7 cellular contexts compared by ENCODE assay signal in genomic region chr19:11848594-11849263, GRCh38. TPM values are rescaled to one million over a fixed set of nuclear protein-coding genes. Genes with fewer than 3 reads are reported as not detected.
DNase-seq lines count a peak whose midpoint lies in the region; ATAC-seq and TF ChIP-seq lines count a peak whose summit lies in the region.

TSS of gene ZNF439 (plus strand) at chr19:11848726. CDS start at chr19:11848868, 142 bp downstream.

- TF ChIP-seq CTCF in Peyer's patch (IDR thresholded peaks at IDR 0.05) (no peak), fibroblast of pulmonary artery (IDR thresholded peaks at IDR 0.05; ENCODE audit: low read length, missing control alignments) (no peak), neural cell (IDR thresholded peaks at IDR 0.05; ENCODE audit: poor library complexity, severe bottlenecking) (no peak)

- peaks cover 0 to 7% (median 0%) of the 10 kb centered on the region in 4 donors for H3K4me1 ChIP-seq in Peyer's patch

- H3K79me2 ChIP-seq in neural cell (replicated peaks; ENCODE audit: insufficient read depth, low read length) = no peaks in the 10 kb centered on the region

- TF ChIP-seq EP300 in neural cell (conservative IDR thresholded peaks at IDR 0.05; ENCODE audit: poor library complexity, severe bottlenecking) = no peak

- peaks cover 45% of the 10 kb centered on the region for H3K9me3 Mint-ChIP-seq in activated T-helper 2 cell treated with anti-CD3 and anti-CD28 coated beads, Interferon-gamma antibody, Interleukin-2, Interleukin-4, amounts not matched to agents 10 μg/mL and 5 μg/mL and 100 μg/mL, durations not matched to agents 14 hours and 24 hours and 36 hours

- H3K27ac Mint-ChIP-seq in activated T-helper 2 cell treated with anti-CD3 and anti-CD28 coated beads, Interferon-gamma antibody, Interleukin-2, Interleukin-4, amounts not matched to agents 10 μg/mL and 5 μg/mL and 100 μg/mL, durations not matched to agents 14 hours and 24 hours and 36 hours = peak within 1 kb of the TSS; percentile 59

- H3K4me3 Mint-ChIP-seq in activated T-helper 2 cell treated with anti-CD3 and anti-CD28 coated beads, Interferon-gamma antibody, Interleukin-2, Interleukin-4, amounts not matched to agents 10 μg/mL and 5 μg/mL and 100 μg/mL, durations not matched to agents 14 hours and 24 hours and 36 hours (ENCODE audit: low read depth) = peak within 1 kb of the TSS; percentile 70

- H3K4me2 ChIP-seq in neural cell (ENCODE audit: low read length) = no peak within 1 kb of the TSS

- H3K27me3 ChIP-seq in Peyer's patch (no peaks in the 10 kb centered on the region), neural cell (ENCODE audit: insufficient read depth, low read depth, low read length) (no peaks in the 10 kb centered on the region)

- no peaks in the 10 kb centered on the region for H3K9me2 ChIP-seq in neural cell (ENCODE audit: insufficient read depth, low read length)

- H3F3A ChIP-seq in neural cell (ENCODE audit: insufficient read depth, low read length, poor library complexity, severe bottlenecking) = no peaks in the 10 kb centered on the region

- peaks cover 7% of the 10 kb centered on the region for H3K4me1 Mint-ChIP-seq in activated T-helper 2 cell treated with anti-CD3 and anti-CD28 coated beads, Interferon-gamma antibody, Interleukin-2, Interleukin-4, amounts not matched to agents 10 μg/mL and 5 μg/mL and 100 μg/mL, durations not matched to agents 14 hours and 24 hours and 36 hours (ENCODE audit: low read depth)

- TF ChIP-seq RAD21 in neural cell (conservative IDR thresholded peaks at IDR 0.05) = no peak

- H3K36me3 ChIP-seq in Peyer's patch = no peaks in the 10 kb centered on the region
- H3K36me3 ChIP-seq in neural cell (ENCODE audit: insufficient read depth, low read length) = no peaks in the 10 kb centered on the region

- no peak within 1 kb of the TSS for H3K9ac ChIP-seq in neural cell (ENCODE audit: low read length)

- peak; percentile 41 to 46 for TF ChIP-seq POLR2A in Peyer's patch (IDR thresholded peaks at IDR 0.05)

- intact Hi-C loops in activated T-helper 2 cell treated with anti-CD3 and anti-CD28 coated beads, Interferon-gamma antibody, Interleukin-2, Interleukin-4, amounts not matched to agents 10 μg/mL and 5 μg/mL and 100 μg/mL, durations not matched to agents 14 hours and 24 hours and 36 hours (cut with micrococcal nuclease) = loop anchor here (1.0 kb wide), 1 partner anchor 50 kb away; the partner anchor contains the start of gene ZNF491

- H3K27ac ChIP-seq in Peyer's patch (peak within 1 kb of the TSS; percentile 45 to 85 (median 66)), neural cell (ENCODE audit: low read length) (no peak within 1 kb of the TSS)

- H3K9me3 ChIP-seq in Peyer's patch (no peaks in the 10 kb centered on the region), neural cell (ENCODE audit: low read length) (no peaks in the 10 kb centered on the region)

- H3K36me3 Mint-ChIP-seq in activated T-helper 2 cell treated with anti-CD3 and anti-CD28 coated beads, Interferon-gamma antibody, Interleukin-2, Interleukin-4, amounts not matched to agents 10 μg/mL and 5 μg/mL and 100 μg/mL, durations not matched to agents 14 hours and 24 hours and 36 hours (ENCODE audit: low read depth) = peaks cover 36% of the 10 kb centered on the region

- peak; percentile 62 for ATAC-seq in GM18519 (IDR thresholded peaks at IDR 0.05; ENCODE audit: low FRiP score, unreplicated experiment)
- ATAC-seq in HG03460 (IDR thresholded peaks at IDR 0.05; ENCODE audit: unreplicated experiment) = peak; percentile 94

- no peak within 1 kb of the TSS for H2AFZ ChIP-seq in neural cell (ENCODE audit: low read depth, low read length)

- H4K20me1 ChIP-seq in neural cell (ENCODE audit: insufficient read depth) = no peaks in the 10 kb centered on the region

- peak; percentile 95 to 98 (median 97) for DNase-seq in Peyer's patch
- peak; percentile 83 for DNase-seq in activated T-helper 2 cell treated with anti-CD3 and anti-CD28 coated beads, Interferon-gamma antibody, Interleukin-2, Interleukin-4, amounts not matched to agents 10 μg/mL and 5 μg/mL and 100 μg/mL, durations not matched to agents 14 hours and 24 hours and 36 hours (ENCODE audit: low spot score)
- peak; percentile 63 for DNase-seq in fibroblast of pulmonary artery (ENCODE audit: low read depth)
- peak; percentile 83 to 91 (median 86) for DNase-seq in stimulated activated naive CD4-positive, alpha-beta T cell (lab: John Stamatoyannopoulos, UW)

- peak within 1 kb of the TSS; percentile 62 to 77 (median 72) for H3K4me3 ChIP-seq in Peyer's patch
- peak within 1 kb of the TSS; percentile 61 for H3K4me3 ChIP-seq in fibroblast of pulmonary artery (replicated peaks; ENCODE audit: low read depth, low read length)
- H3K4me3 ChIP-seq in neural cell (ENCODE audit: low read length) = peak within 1 kb of the TSS; percentile 47

- H3K27me3 Mint-ChIP-seq in activated T-helper 2 cell treated with anti-CD3 and anti-CD28 coated beads, Interferon-gamma antibody, Interleukin-2, Interleukin-4, amounts not matched to agents 10 μg/mL and 5 μg/mL and 100 μg/mL, durations not matched to agents 14 hours and 24 hours and 36 hours (ENCODE audit: low read depth) = no peaks in the 10 kb centered on the region

TF ChIP-seq in neural cell, 6 proteins besides CTCF, POLR2A, EP300 and RAD21:
- TF ChIP-seq SMC3 (conservative IDR thresholded peaks at IDR 0.05; ENCODE audit: poor library complexity) (no peak), EZH2 (IDR thresholded peaks at IDR 0.05; ENCODE audit: borderline replicate concordance, insufficient read depth, low read length, poor library complexity, severe bottlenecking) (no peak), POLR2AphosphoS5 (IDR thresholded peaks at IDR 0.05) (no peak), REST (IDR thresholded peaks at IDR 0.05; ENCODE audit: borderline replicate concordance) (no peak), MXI1 (conservative IDR thresholded peaks at IDR 0.05; ENCODE audit: poor library complexity, severe bottlenecking) (no peak)

RNA-seq across cellular contexts. Expression of gene ZNF439, which starts in this region (rescaled TPM):
- 10 to 100 TPM; 11.6 to 30.5 (median 23.4) TPM for total RNA-seq in Peyer's patch
- total RNA-seq in activated T-helper 2 cell treated with anti-CD3 and anti-CD28 coated beads, Interferon-gamma antibody, Interleukin-2, Interleukin-4, amounts not matched to agents 10 μg/mL and 5 μg/mL and 100 μg/mL, durations not matched to agents 14 hours and 24 hours and 36 hours = 4.3 and 5.1 TPM in 2 replicates
- polyA plus RNA-seq in neural cell = 1.5 and 2.0 TPM in 2 replicates
- polyA minus RNA-seq in neural cell = 4.4 TPM in 2 replicates
